Comparison of ENCODE assay signal across 9 cellular contexts in genomic region chr17:75845933-75846700, GRCh38. TPM values are rescaled to one million over a fixed set of nuclear protein-coding genes. Genes with fewer than 3 reads are reported as not detected.
DNase-seq lines count a peak whose midpoint lies in the region; ATAC-seq and TF ChIP-seq lines count a peak whose summit lies in the region.
"Had no signal": no experiment of that assay in that cellular context is flagged by ENCODE, and none has a peak within 500 bp of the region (broad histone marks: within the 10 kb centered on the region; RNA-seq: fewer than 3 reads in every experiment).

No MANE protein-coding gene starts in this region.

- H3K27me3 ChIP-seq in RWPE2 (ENCODE audit: insufficient read depth, poor library complexity, severe bottlenecking) (no peaks in the 10 kb centered on the region), esophagus muscularis mucosa (no peaks in the 10 kb centered on the region), ovary (no peaks in the 10 kb centered on the region)
- H3K27me3 ChIP-seq: MG63 had no signal

- H3K36me3 ChIP-seq in RWPE2 (ENCODE audit: low read depth) = peaks cover 55% of the 10 kb centered on the region
- H3K36me3 ChIP-seq in esophagus muscularis mucosa = peaks cover 46 to 70% (median 54%) of the 10 kb centered on the region in 4 donors
- H3K36me3 ChIP-seq in ovary = no peaks in the 10 kb centered on the region

- TF ChIP-seq POLR2A in esophagus muscularis mucosa (IDR thresholded peaks at IDR 0.05; ENCODE audit: low read depth) = no peak
- no peak for TF ChIP-seq POLR2A in ovary (IDR thresholded peaks at IDR 0.05)

- peak; percentile 32 for DNase-seq in Caki2 (ENCODE audit: low read depth)
- DNase-seq in RWPE2 (ENCODE audit: low spot score) = no peak
- DNase-seq in esophagus muscularis mucosa (ENCODE audit: extremely low spot score) = no peak
- no peak for DNase-seq in progenitor cell of endocrine pancreas (ENCODE audit: low spot score, unreplicated experiment)
- DNase-seq in ovary = no peak
- DNase-seq in NCI-H2029 treated with DMSO at 0.1 percent for 48 hours (lab: John Stamatoyannopoulos, UW) = no peak

- peak; percentile 10; the same call in 1 of the 3 replicates for ATAC-seq in RWPE2 (ENCODE audit: low read depth)
- ATAC-seq in GM21381 (IDR thresholded peaks at IDR 0.05; ENCODE audit: unreplicated experiment) = no peak
- no peak for ATAC-seq in HG02642 (IDR thresholded peaks at IDR 0.05; ENCODE audit: poor library complexity, unreplicated experiment)

- H3K36me3 Mint-ChIP-seq in progenitor cell of endocrine pancreas (ENCODE audit: insufficient read depth) = peaks cover 6% of the 10 kb centered on the region

- no peak overlapping the region for H3K4me3 Mint-ChIP-seq in progenitor cell of endocrine pancreas (ENCODE audit: low read depth)

- peak overlapping the region; percentile 73 for H3K27ac ChIP-seq in RWPE2 (ENCODE audit: poor library complexity, severe bottlenecking)
- peak overlapping the region; percentile 71 to 73 (median 72) for H3K27ac ChIP-seq in esophagus muscularis mucosa (replicated peaks in 1 of 4)
- no peak overlapping the region for H3K27ac ChIP-seq in ovary

- in situ Hi-C loops in Caki2 (cut with HindIII; ENCODE audit: low pct_unique_long_range_greater_than_20kb, low sequenced_read_pairs) = no loop called here

- no peaks in the 10 kb centered on the region for H3K27me3 Mint-ChIP-seq in progenitor cell of endocrine pancreas

- H3K4me1 ChIP-seq in RWPE2 (ENCODE audit: insufficient read depth, poor library complexity, severe bottlenecking) (peaks cover 18% of the 10 kb centered on the region), esophagus muscularis mucosa (peaks cover 66 to 70% (median 69%) of the 10 kb centered on the region in 4 donors), ovary (ENCODE audit: insufficient read depth) (peaks cover 6% of the 10 kb centered on the region)

- TF ChIP-seq CTCF in RWPE2 (IDR thresholded peaks at IDR 0.05; ENCODE audit: poor library complexity, severe bottlenecking) (no peak), esophagus muscularis mucosa (IDR thresholded peaks at IDR 0.05) (no peak), progenitor cell of endocrine pancreas (IDR thresholded peaks at IDR 0.05; ENCODE audit: unreplicated experiment) (no peak), ovary (IDR thresholded peaks at IDR 0.05) (no peak)

- H3K9me3 Mint-ChIP-seq in progenitor cell of endocrine pancreas (ENCODE audit: low read depth) = no peaks in the 10 kb centered on the region

- H3K9me3 ChIP-seq in RWPE2 (ENCODE audit: severe bottlenecking) (no peaks in the 10 kb centered on the region), esophagus muscularis mucosa (no peaks in the 10 kb centered on the region), ovary (no peaks in the 10 kb centered on the region)
- H3K9me3 ChIP-seq: MG63 had no signal

- WGBS in esophagus muscularis mucosa = 78% methylated on average over 22 of the region's 22 CpGs
- 72 to 76% (median 72%) methylated on average over 22 of the region's 22 CpGs for WGBS in ovary, 3 donors

- intact Hi-C loops in esophagus muscularis mucosa (cut with DNase I) (loop anchor here (5.0 kb wide), 1 partner anchor 36 kb away; no protein-coding TSS in a partner anchor), ovary (cut with DNase I) (no loop called here)

- H3K4me3 ChIP-seq in RWPE2 (ENCODE audit: severe bottlenecking) (no peak overlapping the region), esophagus muscularis mucosa (no peak overlapping the region), ovary (no peak overlapping the region)
- H3K4me3 ChIP-seq: MG63 had no signal

- peaks cover 12% of the 10 kb centered on the region for H3K4me1 Mint-ChIP-seq in progenitor cell of endocrine pancreas (ENCODE audit: low read depth)

- peak overlapping the region; percentile 84 for H3K27ac Mint-ChIP-seq in progenitor cell of endocrine pancreas

- TF ChIP-seq EP300 in esophagus muscularis mucosa (IDR thresholded peaks at IDR 0.05) (no peak), ovary (IDR thresholded peaks at IDR 0.05) (no peak)

RNA-seq across cellular contexts. Expression of gene UNC13D, which starts 1.9 kb away (rescaled TPM):
- total RNA-seq in Caki2 (2014; rRNA removed; shearing (Covaris generic); ENCODE audit: low replicate concordance) = 1.5 and 2.2 TPM in 2 replicates
- 1 to 10 TPM; 5.9 to 10.0 (median 9.0) TPM for total RNA-seq in esophagus muscularis mucosa
- 2.7 and 3.1 TPM in 2 replicates for total RNA-seq in progenitor cell of endocrine pancreas
- total RNA-seq in ovary = 10 to 100 TPM; 10.7 to 24.9 (median 14.1) TPM
- 10 to 100 TPM in 1 of 2 donors, 1 to 10 TPM in 1; 8.9 to 17.1 TPM for polyA plus RNA-seq in ovary

RNA-seq across cellular contexts. Expression of gene WBP2, which starts 9.0 kb away (rescaled TPM):
- total RNA-seq in Caki2 (2014; rRNA removed; shearing (Covaris generic); ENCODE audit: low replicate concordance) = 16.9 and 25.7 TPM in 2 replicates
- total RNA-seq in esophagus muscularis mucosa (10 to 100 TPM; 48.2 to 95.8 (median 85.2) TPM), progenitor cell of endocrine pancreas (47.9 and 57.7 TPM in 2 replicates), ovary (100 to 1,000 TPM in 3 of 7 donors, 10 to 100 TPM in 4; 48.5 to 131 (median 92.7) TPM)
- polyA plus RNA-seq in ovary = 100 to 1,000 TPM; 118 to 184 TPM

RNA-seq across cellular contexts. Expression of gene TRIM47, which starts 32.3 kb away (rescaled TPM):
- total RNA-seq in Caki2 (2014; rRNA removed; shearing (Covaris generic); ENCODE audit: low replicate concordance) = 73.4 and 102 TPM in 2 replicates
- total RNA-seq in esophagus muscularis mucosa (100 to 1,000 TPM in 1 of 4 donors, 10 to 100 TPM in 3; 67.8 to 147 (median 81.9) TPM), progenitor cell of endocrine pancreas (0.42 and 1.0 TPM in 2 replicates), ovary (10 to 100 TPM in 6 of 7 donors, 1 to 10 TPM in 1; 7.2 to 38.3 (median 18.6) TPM)
- polyA plus RNA-seq in ovary = 10 to 100 TPM; 10.1 to 11.5 TPM

RNA-seq across cellular contexts. Expression of gene TRIM65, which starts 50.6 kb away (rescaled TPM):
- 30.9 and 44.3 TPM in 2 replicates for total RNA-seq in Caki2 (2014; rRNA removed; shearing (Covaris generic); ENCODE audit: low replicate concordance)
- 10 to 100 TPM; 13.3 to 36.4 (median 27.4) TPM for total RNA-seq in esophagus muscularis mucosa
- 13.9 and 17.1 TPM in 2 replicates for total RNA-seq in progenitor cell of endocrine pancreas
- 10 to 100 TPM; 17.3 to 28.0 (median 24.3) TPM for total RNA-seq in ovary
- 10 to 100 TPM; 10.4 to 18.5 TPM for polyA plus RNA-seq in ovary

RNA-seq across cellular contexts. Expression of gene MRPL38, which starts 58.6 kb away (rescaled TPM):
- 103 and 124 TPM in 2 replicates for total RNA-seq in Caki2 (2014; rRNA removed; shearing (Covaris generic); ENCODE audit: low replicate concordance)
- 10 to 100 TPM; 32.5 to 61.7 (median 44.1) TPM for total RNA-seq in esophagus muscularis mucosa
- total RNA-seq in progenitor cell of endocrine pancreas = 82.7 and 94.0 TPM in 2 replicates
- 10 to 100 TPM; 30.4 to 93.0 (median 83.4) TPM for total RNA-seq in ovary
- 10 to 100 TPM; 14.5 to 51.4 TPM for polyA plus RNA-seq in ovary

Comparison
In these comparisons a context has a peak if more than half of its experiments do, and no peak if none do; other contexts are left out.
1. H3K27ac ChIP-seq: peak in RWPE2 (single experiment) and esophagus muscularis mucosa (4 of 4); none in ovary (0 of 2).